Comparison of ENCODE assay signal across 8 cellular contexts in the genomic region with DNA sequence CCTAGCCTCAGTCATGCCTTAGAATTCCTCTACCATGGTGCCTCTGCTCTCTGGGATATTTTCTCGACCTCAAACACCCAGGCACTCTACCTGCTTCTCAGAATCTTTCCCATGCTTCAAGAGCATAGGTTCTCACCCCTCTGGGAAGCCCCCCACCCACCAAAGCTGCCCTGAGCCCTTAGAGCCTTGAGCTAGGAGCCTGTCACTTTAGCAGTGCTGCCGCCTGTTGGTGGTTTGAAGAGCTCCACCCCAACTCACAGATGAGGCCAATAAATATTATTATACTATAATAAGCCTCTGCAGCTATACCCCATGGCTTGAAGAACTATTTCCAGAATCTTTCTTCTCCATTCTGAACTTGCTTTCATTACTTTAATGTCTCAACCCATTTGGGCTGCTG.
DNase-seq lines count a peak whose midpoint lies in the region; FAIRE-seq and TF ChIP-seq lines count a peak whose summit lies in the region.

No MANE protein-coding gene starts in this region.

- TF ChIP-seq POLR2A in endothelial cell of umbilical vein (IDR thresholded peaks at IDR 0.05; ENCODE audit: low read depth, low read length): no peak

- CTCF ChIA-PET in endothelial cell of umbilical vein (lab: Charles Lee): interaction anchor here (0.6 to 7.3 kb wide), 24 partner anchors 9 to 110 kb away, joined by 3 to 122 read pairs (median 4); a partner anchor contains a TSS

- no peak for FAIRE-seq in endothelial cell of umbilical vein (lab: Jason Lieb, UNC)

- peak overlapping the region; percentile 22; the same call in 1 of the 2 replicates for H3K9ac ChIP-seq in OCI-LY3 (ENCODE audit: low read length)
- no peak overlapping the region for H3K9ac ChIP-seq in endothelial cell of umbilical vein (replicated peaks; ENCODE audit: extremely low read depth, insufficient read depth, low read length)

- no TSS peak for BruUV-seq in endothelial cell of umbilical vein (replicated peaks; lab: Mats Ljungman, UMichigan)

- TF ChIP-seq CTCF in OCI-LY3 (IDR thresholded peaks at IDR 0.05; ENCODE audit: low read depth, low read length): peak; percentile 65
- TF ChIP-seq CTCF in endothelial cell of umbilical vein (IDR thresholded peaks at IDR 0.05; ENCODE audit: extremely low read depth in 1 of 2, insufficient read depth in 1 of 2, low read depth in 1 of 2, low read length in 2 of 2): peak; percentile 40 to 45

- H3K27ac ChIP-seq in OCI-LY3 (ENCODE audit: low read length) (no peak overlapping the region), endothelial cell of umbilical vein (ENCODE audit: insufficient read depth, low read depth, low read length) (no peak overlapping the region)

- H3K4me2 ChIP-seq in OCI-LY3 (ENCODE audit: low read length) (peak overlapping the region; percentile 53), endothelial cell of umbilical vein (ENCODE audit: insufficient read depth, low read length) (no peak overlapping the region)

- no peaks in the 10 kb centered on the region for H3K79me2 ChIP-seq in OCI-LY3 (ENCODE audit: low read length)
- no peaks in the 10 kb centered on the region for H3K79me2 ChIP-seq in endothelial cell of umbilical vein (ENCODE audit: control insufficient read depth, insufficient read depth, low read length)

- H3K36me3 ChIP-seq in OCI-LY3 (replicated peaks; ENCODE audit: low read depth, low read length): no peaks in the 10 kb centered on the region
- no peaks in the 10 kb centered on the region for H3K36me3 ChIP-seq in endothelial cell of umbilical vein (ENCODE audit: control insufficient read depth in 2 of 2, extremely low read depth in 1 of 2, insufficient read depth in 2 of 2, low read length in 2 of 2)

- no peaks in the 10 kb centered on the region for H4K20me1 ChIP-seq in OCI-LY3 (ENCODE audit: insufficient read depth, low read length)
- no peaks in the 10 kb centered on the region for H4K20me1 ChIP-seq in endothelial cell of umbilical vein (replicated peaks; ENCODE audit: control insufficient read depth, extremely low read depth, insufficient read depth, low read length)

- intact Hi-C loops in endothelial cell of umbilical vein (cut with micrococcal nuclease): loop anchor here (1.0 kb wide), 1 partner anchor 104 kb away; no protein-coding TSS in a partner anchor

- H3K9me1 ChIP-seq in endothelial cell of umbilical vein (replicated peaks; ENCODE audit: control insufficient read depth, extremely low read depth, insufficient read depth, low read length): no peaks in the 10 kb centered on the region

- H3K9me3 ChIP-seq in OCI-LY3 (ENCODE audit: insufficient read depth, low read length): no peaks in the 10 kb centered on the region
- H3K9me3 ChIP-seq in endothelial cell of umbilical vein (replicated peaks; ENCODE audit: control insufficient read depth, insufficient read depth, low read length): no peaks in the 10 kb centered on the region

- H3K4me3 ChIP-seq in OCI-LY3 (ENCODE audit: low read length): peak overlapping the region; percentile 23; the same call in 1 of the 2 replicates
- H3K4me3 ChIP-seq in endothelial cell of umbilical vein (replicated peaks in 1 of 3; ENCODE audit: insufficient read depth in 1 of 3, low read depth in 1 of 3, low read length in 3 of 3): no peak overlapping the region

- H3K27me3 ChIP-seq in OCI-LY3 (ENCODE audit: low read depth, low read length) (peaks cover 4% of the 10 kb centered on the region), endothelial cell of umbilical vein (ENCODE audit: control insufficient read depth in 2 of 2, insufficient read depth in 2 of 2, low read length in 2 of 2) (no peaks in the 10 kb centered on the region)

- POLR2A ChIA-PET in endothelial cell of umbilical vein (lab: Charles Lee): interaction anchor here (0.6 kb wide), 1 partner anchor 110 kb away, joined by 3 read pairs; no protein-coding TSS in a partner anchor

- dilution Hi-C loops in endothelial cell of umbilical vein (cut with MboI; ENCODE audit: extremely low pct_ligation_motif_present, low sequenced_read_pairs): no loop called here

- H2AFZ ChIP-seq in OCI-LY3 (ENCODE audit: low read depth, low read length) (no peak overlapping the region), endothelial cell of umbilical vein (ENCODE audit: low read depth, low read length) (no peak overlapping the region)

- DNase-seq in activated naive CD4-positive, alpha-beta T cell treated with Interleukin-2 at 50 U/mL for 16 hours: peak; percentile 22
- no peak for DNase-seq in activated naive CD4-positive, alpha-beta T cell (lab: John Stamatoyannopoulos, UW)
- DNase-seq in endothelial cell of umbilical vein (ENCODE audit: low read depth, low spot score) (no peak), NCI-H1105 (lab: John Stamatoyannopoulos, UW) (no peak), hypothalamus (lab: John Stamatoyannopoulos, UW) (no peak)
- DNase-seq in stimulated activated CD4-positive, alpha-beta T cell treated with anti-CD3 and anti-CD28 coated beads, Interleukin-15, amount 100 ng/mL, for 24 hours: peak; percentile 34
- no peak for DNase-seq in effector CD8-positive, alpha-beta T cell (lab: John Stamatoyannopoulos, UW)

- peaks cover 27% of the 10 kb centered on the region for H3K4me1 ChIP-seq in OCI-LY3 (ENCODE audit: low read length)
- peaks cover 12% of the 10 kb centered on the region for H3K4me1 ChIP-seq in endothelial cell of umbilical vein (ENCODE audit: control insufficient read depth, extremely low read depth, insufficient read depth, low read length)

TF ChIP-seq in endothelial cell of umbilical vein, 7 proteins besides CTCF, POLR2A, EP300 and RAD21:
- no peak for TF ChIP-seq EZH2 (IDR thresholded peaks at IDR 0.05; ENCODE audit: borderline replicate concordance, low read depth, low read length, severe bottlenecking)

Comparison
In these comparisons a context has a peak if more than half of its experiments do, and no peak if none do; other contexts are left out.
1. DNase-seq: peak in activated naive CD4-positive, alpha-beta T cell treated with Interleukin-2 at 50 U/mL for 16 hours (single experiment) and stimulated activated CD4-positive, alpha-beta T cell treated with anti-CD3 and anti-CD28 coated beads, Interleukin-15, amount 100 ng/mL, for 24 hours (single experiment); none in activated naive CD4-positive, alpha-beta T cell (0 of 4), endothelial cell of umbilical vein (single experiment), NCI-H1105 (single experiment), effector CD8-positive, alpha-beta T cell (single experiment) and hypothalamus (0 of 51).